Comparison of ENCODE assay signal across 22 cellular contexts in genomic region chr2:105177546-105178254, GRCh38.
"Had no signal": no experiment of that assay in that cellular context is flagged by ENCODE, and none has a peak within 500 bp of the region (broad histone marks: within the 10 kb centered on the region; RNA-seq: fewer than 3 reads in every experiment).

No MANE protein-coding gene starts in this region.

- H3K27me3 ChIP-seq: neutrophil, pancreas, right lobe of liver had no signal

- H3K9me3 ChIP-seq: neutrophil, pancreas, right lobe of liver, upper lobe of right lung had no signal

- H3K27ac ChIP-seq: dorsolateral prefrontal cortex, epithelial cell of prostate, neutrophil, pancreas, right lobe of liver, upper lobe of right lung had no signal

- H3K4me3 ChIP-seq: dorsolateral prefrontal cortex, pancreas, right lobe of liver, upper lobe of right lung had no signal

- H3K36me3 ChIP-seq: neutrophil, pancreas, right lobe of liver, upper lobe of right lung had no signal

- ATAC-seq: activated CD4-positive, alpha-beta T cell treated with anti-CD3 and anti-CD28 coated beads for 36 hours; activated naive CD8-positive, alpha-beta T cell treated with anti-CD3 and anti-CD28 coated beads, Interleukin-2, amount 50 U/mL, for 24 hours; naive thymus-derived CD8-positive, alpha-beta T cell; pancreas; right lobe of liver; upper lobe of right lung had no signal

- DNase-seq: activated CD4-positive, alpha-beta T cell treated with anti-CD3 and anti-CD28 coated beads for 36 hours; activated CD4-positive, alpha-beta T cell treated with anti-CD3 and anti-CD28 coated beads, Interleukin-2, amount 50 U/mL, for 48 hours; activated naive CD8-positive, alpha-beta T cell treated with anti-CD3 and anti-CD28 coated beads, Interleukin-2, amount 50 U/mL, for 24 hours; activated T-cell treated with anti-CD3 and anti-CD28 coated beads for 4 hours; anterior cingulate cortex; caudate nucleus; dorsolateral prefrontal cortex; foreskin fibroblast; glutamatergic neuron; hippocampal formation; immature natural killer cell; kidney glomerular epithelial cell; mesenchymal stem cell; naive thymus-derived CD8-positive, alpha-beta T cell; pancreas; right lobe of liver; small intestine; stimulated activated CD4-positive, alpha-beta T cell treated with anti-CD3 and anti-CD28 coated beads, Interleukin-15, amount 100 ng/mL, for 24 hours; stimulated activated CD4-positive, alpha-beta T cell treated with anti-CD3 and anti-CD28 coated beads, Interleukin-2, amount 100 ng/mL, for 48 hours; upper lobe of right lung had no signal

- H3K4me1 ChIP-seq: pancreas, right lobe of liver, upper lobe of right lung had no signal
